16 cellular contexts compared by ENCODE assay signal in genomic region chr19:35349614-35350521, GRCh38. TPM values are rescaled to one million over a fixed set of nuclear protein-coding genes. Genes with fewer than 3 reads are reported as not detected.
DNase-seq lines count a peak whose midpoint lies in the region; ATAC-seq lines count a peak whose summit lies in the region.
"Had no signal": no experiment of that assay in that cellular context is flagged by ENCODE, and none has a peak within 500 bp of the region (broad histone marks: within the 10 kb centered on the region; RNA-seq: fewer than 3 reads in every experiment).

No MANE protein-coding gene starts in this region.

- no peaks in the 10 kb centered on the region for H3K36me3 Mint-ChIP-seq in activated naive CD4-positive, alpha-beta T cell treated with anti-CD3 and anti-CD28 coated beads for 36 hours (ENCODE audit: low read depth)
- H3K36me3 Mint-ChIP-seq in T-helper 17 cell (ENCODE audit: low read depth), result no peaks in the 10 kb centered on the region

- no peaks in the 10 kb centered on the region for H3K9me3 ChIP-seq in T-helper 17 cell (ENCODE audit: control insufficient read depth, low read length, poor library complexity, severe bottlenecking)
- H3K9me3 ChIP-seq: pancreas, SJCRH30, upper lobe of left lung had no signal

- H3K27ac Mint-ChIP-seq in activated naive CD4-positive, alpha-beta T cell treated with anti-CD3 and anti-CD28 coated beads for 36 hours, result peak overlapping the region; percentile 9
- peak overlapping the region; percentile 83 for H3K27ac Mint-ChIP-seq in T-helper 17 cell

- H3K9me3 Mint-ChIP-seq in activated naive CD4-positive, alpha-beta T cell treated with anti-CD3 and anti-CD28 coated beads for 36 hours, result no peaks in the 10 kb centered on the region

- H3K27me3 Mint-ChIP-seq in activated naive CD4-positive, alpha-beta T cell treated with anti-CD3 and anti-CD28 coated beads for 36 hours (ENCODE audit: low read depth), result peaks cover 2% of the 10 kb centered on the region
- peaks cover 14% of the 10 kb centered on the region for H3K27me3 Mint-ChIP-seq in T-helper 17 cell

- ATAC-seq in T-helper 17 cell (no peak), left lobe of liver (no peak)
- no peak for ATAC-seq in stimulated activated naive CD8-positive, alpha-beta T cell treated with anti-CD3 and anti-CD28 coated beads, Interleukin-15, Interleukin-2, amounts not matched to agents 100 U/mL and 50 U/mL, for 24 hours

- H3K4me3 Mint-ChIP-seq in activated naive CD4-positive, alpha-beta T cell treated with anti-CD3 and anti-CD28 coated beads for 36 hours, result no peak overlapping the region
- no peak overlapping the region for H3K4me3 Mint-ChIP-seq in T-helper 17 cell

- no peak for DNase-seq in activated naive CD4-positive, alpha-beta T cell treated with anti-CD3 and anti-CD28 coated beads for 36 hours
- no peak for DNase-seq in activated naive CD4-positive, alpha-beta T cell treated with Interleukin-2 at 50 U/mL for 16 hours
- peak in 1 of 3 donors; percentile 3 for DNase-seq in T-helper 17 cell
- DNase-seq in left lobe of liver (ENCODE audit: low spot score), result peak; percentile 37
- DNase-seq in stimulated activated naive CD8-positive, alpha-beta T cell treated with anti-CD3 and anti-CD28 coated beads, Interleukin-15, Interleukin-2, amounts not matched to agents 100 U/mL and 50 U/mL, for 24 hours, result peak; percentile 6
- DNase-seq in NCI-H446 treated with DMSO at 0.1 percent for 48 hours (lab: John Stamatoyannopoulos, UW), result no peak
- no peak for DNase-seq in kidney glomerular epithelial cell (lab: John Stamatoyannopoulos, UW)
- DNase-seq in CD1c-positive myeloid dendritic cell (ENCODE audit: extremely low spot score), result no peak
- DNase-seq: caudate nucleus, hippocampal formation, KG1, mammary epithelial cell, NCI-H187 treated with DMSO at 0.1 percent for 48 hours had no signal

- intact Hi-C loops in activated naive CD4-positive, alpha-beta T cell treated with anti-CD3 and anti-CD28 coated beads for 36 hours (cut with micrococcal nuclease), result no loop called here

- peaks cover 38% of the 10 kb centered on the region for H3K4me1 Mint-ChIP-seq in activated naive CD4-positive, alpha-beta T cell treated with anti-CD3 and anti-CD28 coated beads for 36 hours (ENCODE audit: low read depth)
- peaks cover 31% of the 10 kb centered on the region for H3K4me1 Mint-ChIP-seq in T-helper 17 cell

- CTCF ChIA-PET in activated naive CD4-positive, alpha-beta T cell treated with anti-CD3 and anti-CD28 coated beads for 36 hours (lab: Charles Lee), result interaction anchor here (0.6 to 1.6 kb wide), 2 partner anchors 13 to 145 kb away, joined by 3 to 8 read pairs; no protein-coding TSS in a partner anchor

RNA-seq across cellular contexts. Expression of gene FFAR1, which starts 2.2 kb away (rescaled TPM):
- under 1 TPM in 1 of 2 experiments, not detected in 1; 0.10 TPM for total RNA-seq in activated naive CD4-positive, alpha-beta T cell treated with anti-CD3 and anti-CD28 coated beads for 36 hours
- total RNA-seq in T-helper 17 cell (1 to 10 TPM in 1 of 2 donors, not detected in 1; 1.4 TPM), left lobe of liver (not detected)
- total RNA-seq: mammary epithelial cell, SJCRH30 had no signal

RNA-seq across cellular contexts. Expression of gene FFAR3, which starts 8.4 kb away (rescaled TPM):
- total RNA-seq in activated naive CD4-positive, alpha-beta T cell treated with anti-CD3 and anti-CD28 coated beads for 36 hours, result 1 to 10 TPM; 4.9 to 5.3 TPM
- under 1 TPM; 0.70 to 0.78 TPM for total RNA-seq in T-helper 17 cell
- not detected for total RNA-seq in left lobe of liver
- total RNA-seq: mammary epithelial cell, SJCRH30 had no signal

RNA-seq across cellular contexts. Expression of gene CD22, which starts 20.9 kb away (rescaled TPM):
- total RNA-seq in activated naive CD4-positive, alpha-beta T cell treated with anti-CD3 and anti-CD28 coated beads for 36 hours, result 1 to 10 TPM; 2.0 to 2.6 TPM
- total RNA-seq in T-helper 17 cell (10 to 100 TPM in 1 of 2 donors, 1 to 10 TPM in 1; 1.3 to 36.1 TPM), left lobe of liver (1.2 TPM)

RNA-seq across cellular contexts. Expression of gene GPR42, which starts 21.0 kb away (rescaled TPM):
- total RNA-seq in activated naive CD4-positive, alpha-beta T cell treated with anti-CD3 and anti-CD28 coated beads for 36 hours, result under 1 TPM; 0.17 to 0.30 TPM
- total RNA-seq in T-helper 17 cell, result under 1 TPM in 1 of 2 donors, not detected in 1; 0.20 TPM
- not detected for total RNA-seq in left lobe of liver
- total RNA-seq: mammary epithelial cell, SJCRH30 had no signal

RNA-seq across cellular contexts. Expression of gene MAG, which starts 57.9 kb away (rescaled TPM):
- under 1 TPM; 0.19 to 0.77 TPM for total RNA-seq in activated naive CD4-positive, alpha-beta T cell treated with anti-CD3 and anti-CD28 coated beads for 36 hours
- total RNA-seq in T-helper 17 cell (not detected), left lobe of liver (0.81 TPM)
- total RNA-seq: mammary epithelial cell had no signal

Comparison
In these comparisons a context has a peak if more than half of its experiments do, and no peak if none do; other contexts are left out.
1. DNase-seq: peak in left lobe of liver (single experiment) and stimulated activated naive CD8-positive, alpha-beta T cell treated with anti-CD3 and anti-CD28 coated beads, Interleukin-15, Interleukin-2, amounts not matched to agents 100 U/mL and 50 U/mL, for 24 hours (single experiment); none in activated naive CD4-positive, alpha-beta T cell treated with anti-CD3 and anti-CD28 coated beads for 36 hours (single experiment), activated naive CD4-positive, alpha-beta T cell treated with Interleukin-2 at 50 U/mL for 16 hours (single experiment), NCI-H446 treated with DMSO at 0.1 percent for 48 hours (single experiment), kidney glomerular epithelial cell (single experiment) and CD1c-positive myeloid dendritic cell (single experiment).